18 cellular contexts compared by ENCODE assay signal in the genomic region with DNA sequence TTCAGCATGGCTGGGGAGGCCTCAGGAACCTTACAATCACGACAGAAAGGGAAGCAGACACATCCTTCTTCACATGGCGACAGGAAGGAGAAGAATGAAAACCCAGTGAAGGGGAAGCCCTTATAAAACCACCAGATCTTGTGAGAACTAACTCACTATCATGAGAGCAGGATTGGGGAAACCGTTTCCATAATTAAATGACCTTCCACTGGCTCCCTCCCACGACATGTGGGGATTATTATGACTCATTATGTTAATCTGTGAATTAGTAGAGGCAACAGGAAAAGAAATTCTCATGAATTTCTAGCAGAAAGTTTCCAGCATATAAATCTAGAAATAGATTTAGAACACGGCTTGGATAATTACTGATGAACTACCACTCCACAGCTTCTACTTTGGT.
"Had no signal": no experiment of that assay in that cellular context is flagged by ENCODE, and none has a peak within 500 bp of the region (broad histone marks: within the 10 kb centered on the region; RNA-seq: fewer than 3 reads in every experiment).

No MANE protein-coding gene starts in this region.

- H3K9me3 Mint-ChIP-seq: nephron had no signal

- H3K4me3 ChIP-seq: esophagus muscularis mucosa, heart left ventricle, right atrium auricular region, sigmoid colon, skin epidermis, tibial artery, upper lobe of left lung, uterus had no signal

- H3K4me1 Mint-ChIP-seq: naive B cell had no signal

- H3K36me3 Mint-ChIP-seq: naive B cell had no signal

- H3K4me3 Mint-ChIP-seq: naive B cell; nephron; stimulated activated naive CD8-positive, alpha-beta T cell treated with anti-CD3 and anti-CD28 coated beads, Interleukin-15, Interleukin-2, amounts not matched to agents 100 ng/mL and 50 ng/mL, for 24 hours had no signal

- ATAC-seq: heart left ventricle, left colon had no signal

- FAIRE-seq: endometrium had no signal

- H3K27me3 Mint-ChIP-seq: naive B cell; stimulated activated naive CD8-positive, alpha-beta T cell treated with anti-CD3 and anti-CD28 coated beads, Interleukin-15, Interleukin-2, amounts not matched to agents 100 ng/mL and 50 ng/mL, for 24 hours had no signal

- DNase-seq: effector memory CD4-positive, alpha-beta T cell; foreskin melanocyte; heart left ventricle; hippocampal formation; left colon; mesendoderm; naive B cell; sigmoid colon; stimulated activated CD4-positive, alpha-beta T cell treated with anti-CD3 and anti-CD28 coated beads, Interleukin-2, amount 100 ng/mL, for 48 hours; tibial artery; upper lobe of left lung; uterus had no signal

- H3K27ac Mint-ChIP-seq: naive B cell; nephron; stimulated activated naive CD8-positive, alpha-beta T cell treated with anti-CD3 and anti-CD28 coated beads, Interleukin-15, Interleukin-2, amounts not matched to agents 100 ng/mL and 50 ng/mL, for 24 hours had no signal
